In the genomic region with DNA sequence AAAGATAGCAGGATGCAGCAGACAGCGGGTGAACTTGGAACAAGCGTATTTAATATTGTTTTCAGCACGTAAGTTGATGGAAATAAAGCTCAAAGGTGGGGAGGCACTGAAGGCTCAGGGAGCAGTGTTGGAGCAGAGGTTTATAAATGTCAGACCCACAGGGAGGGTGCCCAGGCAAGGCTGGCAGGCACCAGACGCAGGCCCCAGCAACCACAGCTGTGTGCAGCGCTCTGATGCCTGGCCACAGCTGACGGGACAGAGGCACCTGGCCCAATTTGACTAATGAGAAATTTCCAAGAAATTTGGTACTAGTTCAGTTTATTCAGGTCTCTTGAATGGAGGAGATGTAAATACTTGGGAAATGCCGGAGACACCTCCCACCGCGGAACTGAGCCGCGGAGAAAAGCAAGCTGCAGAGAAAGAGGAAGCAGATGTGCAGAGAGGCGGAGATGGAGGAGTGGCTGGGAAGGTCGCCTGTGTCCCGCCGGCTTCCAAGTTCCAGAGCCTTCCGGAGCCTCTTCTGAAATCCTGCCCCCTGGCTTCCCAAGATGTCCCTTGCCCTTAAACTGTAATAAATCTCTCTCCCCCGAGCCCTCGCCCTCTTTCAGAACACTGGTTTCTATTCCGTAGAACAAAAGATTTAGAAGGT, we compare ENCODE assay signal across 1 cellular context.
TF ChIP-seq lines count a peak whose summit lies in the region.

No MANE protein-coding gene starts in this region.

TF ChIP-seq in SK-N-SH treated with all-trans-retinoic acid at 6 μM for 48 hours, 23 proteins besides CTCF, POLR2A, EP300 and RAD21 (continued from another document):
- TF ChIP-seq, protein P1, sequence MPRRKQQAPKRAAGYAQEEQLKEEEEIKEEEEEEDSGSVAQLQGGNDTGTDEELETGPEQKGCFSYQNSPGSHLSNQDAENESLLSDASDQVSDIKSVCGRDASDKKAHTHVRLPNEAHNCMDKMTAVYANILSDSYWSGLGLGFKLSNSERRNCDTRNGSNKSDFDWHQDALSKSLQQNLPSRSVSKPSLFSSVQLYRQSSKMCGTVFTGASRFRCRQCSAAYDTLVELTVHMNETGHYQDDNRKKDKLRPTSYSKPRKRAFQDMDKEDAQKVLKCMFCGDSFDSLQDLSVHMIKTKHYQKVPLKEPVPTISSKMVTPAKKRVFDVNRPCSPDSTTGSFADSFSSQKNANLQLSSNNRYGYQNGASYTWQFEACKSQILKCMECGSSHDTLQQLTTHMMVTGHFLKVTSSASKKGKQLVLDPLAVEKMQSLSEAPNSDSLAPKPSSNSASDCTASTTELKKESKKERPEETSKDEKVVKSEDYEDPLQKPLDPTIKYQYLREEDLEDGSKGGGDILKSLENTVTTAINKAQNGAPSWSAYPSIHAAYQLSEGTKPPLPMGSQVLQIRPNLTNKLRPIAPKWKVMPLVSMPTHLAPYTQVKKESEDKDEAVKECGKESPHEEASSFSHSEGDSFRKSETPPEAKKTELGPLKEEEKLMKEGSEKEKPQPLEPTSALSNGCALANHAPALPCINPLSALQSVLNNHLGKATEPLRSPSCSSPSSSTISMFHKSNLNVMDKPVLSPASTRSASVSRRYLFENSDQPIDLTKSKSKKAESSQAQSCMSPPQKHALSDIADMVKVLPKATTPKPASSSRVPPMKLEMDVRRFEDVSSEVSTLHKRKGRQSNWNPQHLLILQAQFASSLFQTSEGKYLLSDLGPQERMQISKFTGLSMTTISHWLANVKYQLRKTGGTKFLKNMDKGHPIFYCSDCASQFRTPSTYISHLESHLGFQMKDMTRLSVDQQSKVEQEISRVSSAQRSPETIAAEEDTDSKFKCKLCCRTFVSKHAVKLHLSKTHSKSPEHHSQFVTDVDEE (CRISPR knock-in tag; IDR thresholded peaks at IDR 0.05), result no peak
- TF ChIP-seq GLIS3 (CRISPR knock-in tag; IDR thresholded peaks at IDR 0.05) (no peak), OSR1 (CRISPR knock-in tag; IDR thresholded peaks at IDR 0.05) (no peak)
